ENCODE assay signal across 17 cellular contexts in the genomic region with DNA sequence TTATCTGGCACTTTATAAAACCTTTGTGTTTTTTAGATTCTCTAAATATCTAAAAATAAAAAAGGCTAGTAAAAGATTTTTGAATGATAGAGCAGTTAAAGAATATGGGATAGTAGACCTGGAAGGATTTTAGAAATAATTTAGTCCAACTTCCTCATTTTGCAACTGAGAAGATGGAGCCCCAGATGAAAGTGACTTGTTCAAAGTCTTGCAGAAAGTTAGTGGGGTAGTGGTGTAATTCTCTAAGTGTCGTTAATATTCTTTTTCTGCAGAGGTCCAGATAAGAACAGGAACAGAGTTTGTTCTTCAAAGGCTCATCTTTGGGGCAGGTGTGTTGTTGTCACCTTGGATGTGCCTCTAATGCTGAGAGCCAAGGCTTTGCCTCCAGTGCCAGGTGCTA.
"Had no signal": no experiment of that assay in that cellular context is flagged by ENCODE, and none has a peak within 500 bp of the region (broad histone marks: within the 10 kb centered on the region; RNA-seq: fewer than 3 reads in every experiment).

No MANE protein-coding gene starts in this region.

- DNase-seq: activated CD4-positive, alpha-beta T cell treated with anti-CD3 and anti-CD28 coated beads, Interleukin-2, amount 10 ng/mL, durations not matched to agents 7 days and 5 days; activated CD8-positive, alpha-beta memory T cell treated with anti-CD3 and anti-CD28 coated beads, Interleukin-2, amount 10 ng/mL, durations not matched to agents 7 days and 5 days; activated CD8-positive, alpha-beta T cell treated with anti-CD3 and anti-CD28 coated beads for 36 hours; activated effector memory CD4-positive, alpha-beta T cell treated with anti-CD3 and anti-CD28 coated beads, Interleukin-2, amount 50 U/mL, for 16 hours; activated naive CD4-positive, alpha-beta T cell treated with anti-CD3 and anti-CD28 coated beads, Interleukin-2, amount 50 U/mL, for 16 hours; activated naive CD8-positive, alpha-beta T cell treated with anti-CD3 and anti-CD28 coated beads, Interleukin-2, amount 50 U/mL, for 24 hours; activated T-cell treated with anti-CD3 and anti-CD28 coated beads for 4 hours; effector CD4-positive, alpha-beta T cell; erythroblast; foreskin fibroblast; left colon; right cardiac atrium; stimulated activated CD4-positive, alpha-beta T cell treated with anti-CD3 and anti-CD28 coated beads, Interleukin-12 subunit alpha, Interleukin-12 subunit beta, amount 100 ng/mL, for 4 hours; transverse colon had no signal

- ATAC-seq: activated CD4-positive, CD25-positive, alpha-beta regulatory T cell treated with anti-CD3 and anti-CD28 coated beads, Interleukin-2, amount 50 U/mL, for 24 hours; activated CD8-positive, alpha-beta memory T cell treated with anti-CD3 and anti-CD28 coated beads, Interleukin-2, amount 10 ng/mL, durations not matched to agents 7 days and 5 days; activated CD8-positive, alpha-beta T cell treated with anti-CD3 and anti-CD28 coated beads for 36 hours; activated naive CD8-positive, alpha-beta T cell treated with anti-CD3 and anti-CD28 coated beads, Interleukin-2, amount 50 U/mL, for 24 hours; left colon; natural killer cell treated with Interleukin-12 subunit alpha and Interleukin-12 subunit beta and Interleukin-15 and Interleukin-18, amount 100 ng/mL, for 72 hours; right cardiac atrium; stimulated activated effector memory CD8-positive, alpha-beta T cell treated with anti-CD3 and anti-CD28 coated beads, Interleukin-12 subunit alpha, Interleukin-12 subunit beta, amount 100 ng/mL, for 72 hours had no signal
